ENCODE assay signal across 8 cellular contexts in the genomic region with DNA sequence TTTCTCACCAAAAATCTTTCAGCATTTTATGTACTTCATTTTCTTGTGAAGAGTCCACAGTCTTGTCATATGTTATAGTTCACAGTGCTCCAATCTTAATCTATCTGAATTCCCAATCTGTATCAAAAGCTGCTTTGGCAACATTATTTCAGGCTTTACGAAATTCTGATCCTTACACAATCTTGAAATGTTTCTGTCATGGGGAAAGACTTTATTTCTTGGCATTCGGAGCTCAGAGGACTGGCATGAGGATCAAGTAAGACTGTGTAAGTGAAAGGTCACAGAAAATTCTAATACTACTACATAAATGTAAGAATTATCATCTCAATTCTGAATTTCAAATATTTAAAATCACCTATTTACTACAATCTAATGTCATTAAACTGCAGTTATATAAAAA. TPM values are rescaled to one million over a fixed set of nuclear protein-coding genes. Genes with fewer than 3 reads are reported as not detected.
DNase-seq lines count a peak whose midpoint lies in the region; ATAC-seq and TF ChIP-seq lines count a peak whose summit lies in the region.

No MANE protein-coding gene starts in this region.

- peaks cover 6% of the 10 kb centered on the region for H3K36me3 Mint-ChIP-seq in activated CD4-positive, alpha-beta T cell treated with anti-CD3 and anti-CD28 coated beads, Interleukin-2, amount 10 ng/mL, durations not matched to agents 24 days and 14 days (ENCODE audit: low read depth)
- H3K36me3 Mint-ChIP-seq in T-cell: no peaks in the 10 kb centered on the region

- peaks cover 6% of the 10 kb centered on the region for H3K4me1 ChIP-seq in smooth muscle cell (ENCODE audit: low read depth)

- H3K4me3 ChIP-seq in fibroblast of the aortic adventitia (ENCODE audit: low read depth, low read length) (no peak overlapping the region), smooth muscle cell (peak overlapping the region; percentile 97)

- H3K79me2 ChIP-seq in smooth muscle cell (ENCODE audit: low read depth): peaks cover 67% of the 10 kb centered on the region

- peak overlapping the region; percentile 44 for H3K4me3 Mint-ChIP-seq in activated CD4-positive, alpha-beta T cell treated with anti-CD3 and anti-CD28 coated beads, Interleukin-2, amount 10 ng/mL, durations not matched to agents 24 days and 14 days
- H3K4me3 Mint-ChIP-seq in T-cell: peak overlapping the region; percentile 69 to 96 (median 93)

- H4K20me1 ChIP-seq in smooth muscle cell (ENCODE audit: low read depth): peaks cover 62% of the 10 kb centered on the region

- no peak overlapping the region for H2AFZ ChIP-seq in smooth muscle cell (ENCODE audit: low read depth)

- H3K36me3 ChIP-seq in smooth muscle cell (ENCODE audit: low read depth): no peaks in the 10 kb centered on the region

- peaks cover 7% of the 10 kb centered on the region for H3F3A ChIP-seq in smooth muscle cell (ENCODE audit: low read depth)

- POLR2A ChIA-PET in T-cell (lab: Charles Lee): no interaction called here

- no peak overlapping the region for H3K27ac ChIP-seq in smooth muscle cell (ENCODE audit: low read depth)

- H3K9ac ChIP-seq in smooth muscle cell (ENCODE audit: low read depth): no peak overlapping the region

- no peak for ATAC-seq in T-cell (replicated peaks in 1 of 4)

- no peaks in the 10 kb centered on the region for H3K27me3 ChIP-seq in smooth muscle cell (ENCODE audit: low read depth)

- CTCF ChIA-PET in T-cell (lab: Charles Lee): interaction anchor here in 1 of 2 donors (0.5 to 1.3 kb wide), 3 partner anchors 8 to 247 kb away, joined by 3 to 4 read pairs (median 3); a partner anchor contains a TSS

- intact Hi-C loops in activated CD4-positive, alpha-beta T cell treated with anti-CD3 and anti-CD28 coated beads, Interleukin-2, amount 10 ng/mL, durations not matched to agents 24 days and 14 days (cut with micrococcal nuclease): loop anchor here (5.0 kb wide), 2 partner anchors 195 to 355 kb away; no protein-coding TSS in a partner anchor
- intact Hi-C loops in head of caudate nucleus (cut with DNase I): no loop called here

- H3K27ac Mint-ChIP-seq in activated CD4-positive, alpha-beta T cell treated with anti-CD3 and anti-CD28 coated beads, Interleukin-2, amount 10 ng/mL, durations not matched to agents 24 days and 14 days: no peak overlapping the region
- peak overlapping the region; percentile 59 to 75 for H3K27ac Mint-ChIP-seq in T-cell

- H3K9me3 Mint-ChIP-seq in activated CD4-positive, alpha-beta T cell treated with anti-CD3 and anti-CD28 coated beads, Interleukin-2, amount 10 ng/mL, durations not matched to agents 24 days and 14 days: no peaks in the 10 kb centered on the region
- H3K9me3 Mint-ChIP-seq in T-cell: no peaks in the 10 kb centered on the region

- no peak for TF ChIP-seq CTCF in fibroblast of the aortic adventitia (IDR thresholded peaks at IDR 0.05; ENCODE audit: insufficient read depth, low read length)
- TF ChIP-seq CTCF in smooth muscle cell (IDR thresholded peaks at IDR 0.05; ENCODE audit: borderline replicate concordance, insufficient read depth, poor library complexity, severe bottlenecking): no peak

- peak overlapping the region; percentile 95 for H3K4me2 ChIP-seq in smooth muscle cell

- H3K4me1 Mint-ChIP-seq in activated CD4-positive, alpha-beta T cell treated with anti-CD3 and anti-CD28 coated beads, Interleukin-2, amount 10 ng/mL, durations not matched to agents 24 days and 14 days: peaks cover 28% of the 10 kb centered on the region
- peaks cover 48 to 53% (median 52%) of the 10 kb centered on the region in 3 donors for H3K4me1 Mint-ChIP-seq in T-cell

- peak; percentile 43 for DNase-seq in activated CD4-positive, alpha-beta T cell treated with anti-CD3 and anti-CD28 coated beads, Interleukin-2, amount 10 ng/mL, durations not matched to agents 24 days and 14 days
- DNase-seq in activated CD4-positive, alpha-beta T cell treated with anti-CD3 and anti-CD28 coated beads, Interleukin-2, amount 50 U/mL, for 4 hours: no peak
- no peak for DNase-seq in T-cell
- DNase-seq in fibroblast of the aortic adventitia (ENCODE audit: low read depth): peak; percentile 84
- no peak for DNase-seq in smooth muscle cell (lab: John Stamatoyannopoulos, UW; ENCODE audit: unreplicated experiment)
- no peak for DNase-seq in head of caudate nucleus
- DNase-seq in NCI-H1417 treated with DMSO at 0.1 percent for 48 hours (lab: John Stamatoyannopoulos, UW): no peak
- DNase-seq in NCI-H774 (lab: John Stamatoyannopoulos, UW): no peak

- WGBS in smooth muscle cell (ENCODE audit: low lambda C conversion rate): 93% methylated on average over 2 of the region's 2 CpGs

- peaks cover 2% of the 10 kb centered on the region for H3K27me3 Mint-ChIP-seq in activated CD4-positive, alpha-beta T cell treated with anti-CD3 and anti-CD28 coated beads, Interleukin-2, amount 10 ng/mL, durations not matched to agents 24 days and 14 days
- no peaks in the 10 kb centered on the region for H3K27me3 Mint-ChIP-seq in T-cell

- no peaks in the 10 kb centered on the region for H3K9me3 ChIP-seq in smooth muscle cell (replicated peaks; ENCODE audit: low read depth)

RNA-seq across cellular contexts. Expression of a gene that starts 2.0 kb away (rescaled TPM):
- 39.9 and 47.4 TPM in 2 replicates for total RNA-seq in activated CD4-positive, alpha-beta T cell treated with anti-CD3 and anti-CD28 coated beads, Interleukin-2, amount 10 ng/mL, durations not matched to agents 24 days and 14 days
- total RNA-seq in T-cell (10 to 100 TPM; 65.3 to 88.8 (median 76.3) TPM), fibroblast of the aortic adventitia (ENCODE audit: low replicate concordance) (71.9 and 93.5 TPM in 2 replicates), smooth muscle cell (41.3 and 60.8 TPM in 2 replicates)
- polyA plus RNA-seq in smooth muscle cell: 26.4 and 28.8 TPM in 2 replicates

RNA-seq across cellular contexts. Expression of a gene that starts 21.8 kb away (rescaled TPM):
- total RNA-seq in activated CD4-positive, alpha-beta T cell treated with anti-CD3 and anti-CD28 coated beads, Interleukin-2, amount 10 ng/mL, durations not matched to agents 24 days and 14 days: 7.5 and 7.6 TPM in 2 replicates
- total RNA-seq in T-cell (10 to 100 TPM; 14.9 to 17.7 (median 16.1) TPM), fibroblast of the aortic adventitia (ENCODE audit: low replicate concordance) (19.3 and 32.4 TPM in 2 replicates), smooth muscle cell (21.2 and 22.7 TPM in 2 replicates)
- 6.6 and 7.1 TPM in 2 replicates for polyA plus RNA-seq in smooth muscle cell

Comparison
In these comparisons a context has a peak if more than half of its experiments do, and no peak if none do; other contexts are left out.
1. DNase-seq: peak in activated CD4-positive, alpha-beta T cell treated with anti-CD3 and anti-CD28 coated beads, Interleukin-2, amount 10 ng/mL, durations not matched to agents 24 days and 14 days (single experiment) and fibroblast of the aortic adventitia (single experiment); none in activated CD4-positive, alpha-beta T cell treated with anti-CD3 and anti-CD28 coated beads, Interleukin-2, amount 50 U/mL, for 4 hours (0 of 2), T-cell (0 of 34), smooth muscle cell (single experiment), head of caudate nucleus (0 of 42), NCI-H1417 treated with DMSO at 0.1 percent for 48 hours (single experiment) and NCI-H774 (single experiment).